ENCODE assay signal across 15 cellular contexts in genomic region chr2:11422901-11423435, GRCh38. TPM values are rescaled to one million over a fixed set of nuclear protein-coding genes. Genes with fewer than 3 reads are reported as not detected.
DNase-seq lines count a peak whose midpoint lies in the region; ATAC-seq and TF ChIP-seq lines count a peak whose summit lies in the region.
"Had no signal": no experiment of that assay in that cellular context is flagged by ENCODE, and none has a peak within 500 bp of the region (broad histone marks: within the 10 kb centered on the region; RNA-seq: fewer than 3 reads in every experiment).

No MANE protein-coding gene starts in this region.

- H3K9me3 Mint-ChIP-seq in stimulated activated effector memory CD8-positive, alpha-beta T cell treated with anti-CD3 and anti-CD28 coated beads, Interleukin-12 subunit alpha, Interleukin-12 subunit beta, amount 100 ng/mL, for 72 hours: peaks cover 5% of the 10 kb centered on the region
- H3K9me3 Mint-ChIP-seq in osteocyte (ENCODE audit: unreplicated experiment): peaks cover 6% of the 10 kb centered on the region
- H3K9me3 Mint-ChIP-seq: CD4-positive, alpha-beta T cell had no signal

- H3K4me1 Mint-ChIP-seq in stimulated activated effector memory CD8-positive, alpha-beta T cell treated with anti-CD3 and anti-CD28 coated beads, Interleukin-12 subunit alpha, Interleukin-12 subunit beta, amount 100 ng/mL, for 72 hours: no peaks in the 10 kb centered on the region
- peaks cover 4% of the 10 kb centered on the region for H3K4me1 Mint-ChIP-seq in osteocyte (ENCODE audit: unreplicated experiment)
- H3K4me1 Mint-ChIP-seq: GM23338 had no signal

- TF ChIP-seq CTCF in right lobe of liver (IDR thresholded peaks at IDR 0.05) (no peak), osteocyte (IDR thresholded peaks at IDR 0.05) (no peak)

- intact Hi-C loops in right cardiac atrium (cut with DNase I): no loop called here
- intact Hi-C loops in Right ventricle myocardium inferior (cut with DNase I): no loop called here
- intact Hi-C loops in right lobe of liver (cut with DNase I): no loop called here

- H3K9me3 ChIP-seq in right cardiac atrium (ENCODE audit: control insufficient read depth, low read length) (no peaks in the 10 kb centered on the region), right lobe of liver (no peaks in the 10 kb centered on the region)
- H3K9me3 ChIP-seq: Caco-2 had no signal

- no peak overlapping the region for H3K4me3 Mint-ChIP-seq in stimulated activated effector memory CD8-positive, alpha-beta T cell treated with anti-CD3 and anti-CD28 coated beads, Interleukin-12 subunit alpha, Interleukin-12 subunit beta, amount 100 ng/mL, for 72 hours
- H3K4me3 Mint-ChIP-seq in osteocyte (ENCODE audit: unreplicated experiment): no peak overlapping the region
- H3K4me3 Mint-ChIP-seq: CD4-positive, alpha-beta T cell; GM23338 had no signal

- H3K27me3 ChIP-seq in right cardiac atrium (ENCODE audit: control insufficient read depth, insufficient read depth): no peaks in the 10 kb centered on the region
- H3K27me3 ChIP-seq in right lobe of liver: no peaks in the 10 kb centered on the region

- H3K36me3 ChIP-seq in right lobe of liver: no peaks in the 10 kb centered on the region

- peak overlapping the region; percentile 22 for H3K27ac Mint-ChIP-seq in stimulated activated effector memory CD8-positive, alpha-beta T cell treated with anti-CD3 and anti-CD28 coated beads, Interleukin-12 subunit alpha, Interleukin-12 subunit beta, amount 100 ng/mL, for 72 hours
- H3K27ac Mint-ChIP-seq in osteocyte (ENCODE audit: unreplicated experiment): no peak overlapping the region
- H3K27ac Mint-ChIP-seq: CD4-positive, alpha-beta T cell; GM23338 had no signal

- WGBS in right cardiac atrium: over 99% methylated on average over 4 of the region's 4 CpGs
- WGBS in right lobe of liver (ENCODE audit: insufficient coverage, low coverage, low lambda C conversion rate, missing lambda C conversion rate): 67% methylated on average over 4 of the region's 4 CpGs

- no peak for TF ChIP-seq POLR2A in right lobe of liver (IDR thresholded peaks at IDR 0.05)

- no peaks in the 10 kb centered on the region for H3K27me3 Mint-ChIP-seq in osteocyte (ENCODE audit: unreplicated experiment)
- H3K27me3 Mint-ChIP-seq: CD4-positive, alpha-beta T cell had no signal

- DNase-seq in right cardiac atrium (no peak), Right ventricle myocardium inferior (ENCODE audit: missing footprints) (no peak), right lobe of liver (peak in 2 of 3 donors; percentile 29 to 53), osteocyte (ENCODE audit: extremely low spot score, unreplicated experiment) (no peak)
- DNase-seq in stimulated activated effector memory CD8-positive, alpha-beta T cell treated with anti-CD3 and anti-CD28 coated beads, Interleukin-12 subunit alpha, Interleukin-12 subunit beta, amount 100 ng/mL, for 72 hours (ENCODE audit: low spot score in 2 of 2): no peak
- DNase-seq in activated CD4-positive, CD25-positive, alpha-beta regulatory T cell (lab: John Stamatoyannopoulos, UW): no peak
- DNase-seq: AML-193; Caco-2; CD4-positive, alpha-beta T cell; HCEC 1CT had no signal

- H3K4me1 ChIP-seq in right cardiac atrium (ENCODE audit: control insufficient read depth, insufficient read depth, low read length) (peaks cover 1% of the 10 kb centered on the region), right lobe of liver (peaks cover 0 to 9% (median 0%) of the 10 kb centered on the region in 4 donors)
- H3K4me1 ChIP-seq: A549, Caco-2 had no signal

- H3K27ac ChIP-seq in right cardiac atrium (ENCODE audit: low read length) (peak overlapping the region; percentile 94), right lobe of liver (no peak overlapping the region)
- H3K27ac ChIP-seq: 22Rv1, A549, C4-2B had no signal

- H3K4me3 ChIP-seq in right cardiac atrium (ENCODE audit: low read length) (no peak overlapping the region), right lobe of liver (no peak overlapping the region)
- H3K4me3 ChIP-seq: A549, GM23338 had no signal

- ATAC-seq in right cardiac atrium (no peak), Right ventricle myocardium inferior (no peak), right lobe of liver (peak; percentile 55 to 82 (median 72)), GM21717 (IDR thresholded peaks at IDR 0.05; ENCODE audit: unreplicated experiment) (no peak)
- no peak for ATAC-seq in stimulated activated effector memory CD8-positive, alpha-beta T cell treated with anti-CD3 and anti-CD28 coated beads, Interleukin-12 subunit alpha, Interleukin-12 subunit beta, amount 100 ng/mL, for 72 hours
- ATAC-seq: A549, GM23338 had no signal

- H3K36me3 Mint-ChIP-seq in stimulated activated effector memory CD8-positive, alpha-beta T cell treated with anti-CD3 and anti-CD28 coated beads, Interleukin-12 subunit alpha, Interleukin-12 subunit beta, amount 100 ng/mL, for 72 hours: no peaks in the 10 kb centered on the region
- peaks cover 8% of the 10 kb centered on the region for H3K36me3 Mint-ChIP-seq in osteocyte (ENCODE audit: unreplicated experiment)

RNA-seq across cellular contexts. Expression of gene E2F6, which starts 43.0 kb away (rescaled TPM):
- 10 to 100 TPM; 15.7 to 19.9 (median 16.2) TPM for total RNA-seq in right cardiac atrium
- polyA plus RNA-seq in right cardiac atrium: 10.9 TPM
- 12.5 TPM for total RNA-seq in Right ventricle myocardium inferior
- total RNA-seq in right lobe of liver: 1 to 10 TPM; 4.4 to 9.9 (median 5.8) TPM
- 14.8 and 16.9 TPM in 2 replicates for total RNA-seq in osteocyte

Comparison
In these comparisons a context has a peak if more than half of its experiments do, and no peak if none do; other contexts are left out.
1. ATAC-seq: peak in right lobe of liver (4 of 4); none in right cardiac atrium (0 of 2), Right ventricle myocardium inferior (single experiment), stimulated activated effector memory CD8-positive, alpha-beta T cell treated with anti-CD3 and anti-CD28 coated beads, Interleukin-12 subunit alpha, Interleukin-12 subunit beta, amount 100 ng/mL, for 72 hours (single experiment) and GM21717 (single experiment).
2. DNase-seq: peak in right lobe of liver (2 of 3); none in right cardiac atrium (0 of 3), Right ventricle myocardium inferior (single experiment), stimulated activated effector memory CD8-positive, alpha-beta T cell treated with anti-CD3 and anti-CD28 coated beads, Interleukin-12 subunit alpha, Interleukin-12 subunit beta, amount 100 ng/mL, for 72 hours (0 of 2), osteocyte (single experiment) and activated CD4-positive, CD25-positive, alpha-beta regulatory T cell (0 of 4).